ENCODE assay signal across 13 cellular contexts in genomic region chr13:43388282-43389034, GRCh38.
DNase-seq lines count a peak whose midpoint lies in the region; ATAC-seq and TF ChIP-seq lines count a peak whose summit lies in the region.
"Had no signal": no experiment of that assay in that cellular context is flagged by ENCODE, and none has a peak within 500 bp of the region (broad histone marks: within the 10 kb centered on the region; RNA-seq: fewer than 3 reads in every experiment).

No MANE protein-coding gene starts in this region.

- no peaks in the 10 kb centered on the region for H3K9me3 ChIP-seq in mucosa of descending colon
- H3K9me3 ChIP-seq: SJCRH30 had no signal

- DNase-seq in NCI-H524 treated with DMSO at 0.1 percent for 48 hours (lab: John Stamatoyannopoulos, UW), result peak; percentile 8
- no peak for DNase-seq in mucosa of descending colon
- no peak for DNase-seq in NCI-H2029 (lab: John Stamatoyannopoulos, UW)
- no peak for DNase-seq in AML-193 (lab: John Stamatoyannopoulos, UW)
- DNase-seq: hypothalamus; KG1; SJCRH30; stimulated activated naive CD4-positive, alpha-beta T cell had no signal

- no peak for TF ChIP-seq CTCF in mucosa of descending colon (IDR thresholded peaks at IDR 0.05)

- H3K4me1 ChIP-seq in mucosa of descending colon (ENCODE audit: low read depth), result no peaks in the 10 kb centered on the region
- H3K4me1 ChIP-seq: SJCRH30 had no signal

- no peak overlapping the region for H3K4me3 ChIP-seq in mucosa of descending colon
- H3K4me3 ChIP-seq: cardiac muscle cell, SJCRH30 had no signal

- intact Hi-C loops in mucosa of descending colon (cut with DNase I, micrococcal nuclease), result no loop called here

- TF ChIP-seq POLR2A in GM18505 (IDR thresholded peaks at IDR 0.05; ENCODE audit: borderline replicate concordance, extremely low read depth, insufficient read depth, insufficient read length), result no peak

- H3K36me3 ChIP-seq in mucosa of descending colon (ENCODE audit: low read depth), result no peaks in the 10 kb centered on the region
- H3K36me3 ChIP-seq: cardiac muscle cell, SJCRH30 had no signal

- peak; percentile 65 for ATAC-seq in GM18861 (IDR thresholded peaks at IDR 0.05; ENCODE audit: unreplicated experiment)
- ATAC-seq in HG02763 (IDR thresholded peaks at IDR 0.05; ENCODE audit: unreplicated experiment), result peak; percentile 46
- ATAC-seq in mucosa of descending colon, result peak; percentile 84
- no peak for ATAC-seq in GM18505 (IDR thresholded peaks at IDR 0.05; ENCODE audit: unreplicated experiment)
- ATAC-seq in GM19035 (IDR thresholded peaks at IDR 0.05; ENCODE audit: unreplicated experiment), result no peak

Comparison
In these comparisons a context has a peak if more than half of its experiments do, and no peak if none do; other contexts are left out.
1. ATAC-seq: peak in GM18861 (single experiment), HG02763 (single experiment) and mucosa of descending colon (single experiment); none in GM18505 (single experiment) and GM19035 (single experiment).